2 cellular contexts compared by ENCODE assay signal in genomic region chr2:207035855-207036254, GRCh38.
TF ChIP-seq lines count a peak whose summit lies in the region.

No MANE protein-coding gene starts in this region.

TF ChIP-seq in liver, 16 proteins besides CTCF, POLR2A, EP300 and RAD21 (continued from another document):
- TF ChIP-seq REST (IDR thresholded peaks at IDR 0.05) (no peak), RXRA (IDR thresholded peaks at IDR 0.05) (no peak), EGR1 (IDR thresholded peaks at IDR 0.05; ENCODE audit: low read depth in 2 of 2) (no peak), NR2F2 (IDR thresholded peaks at IDR 0.05) (peak; percentile 79), SP1 (IDR thresholded peaks at IDR 0.05) (no peak), ZBTB33 (IDR thresholded peaks at IDR 0.05) (no peak)

TF ChIP-seq in HepG2, 621 proteins besides CTCF, POLR2A, EP300 and RAD21 (continued from another document):
- TF ChIP-seq ZNF142 (CRISPR knock-in tag; IDR thresholded peaks at IDR 0.05) = no peak
- no peak for TF ChIP-seq RFX1 (IDR thresholded peaks at IDR 0.05)
- TF ChIP-seq ZNF543 (CRISPR knock-in tag; IDR thresholded peaks at IDR 0.05) = no peak
